1 cellular context compared by ENCODE assay signal in the genomic region with DNA sequence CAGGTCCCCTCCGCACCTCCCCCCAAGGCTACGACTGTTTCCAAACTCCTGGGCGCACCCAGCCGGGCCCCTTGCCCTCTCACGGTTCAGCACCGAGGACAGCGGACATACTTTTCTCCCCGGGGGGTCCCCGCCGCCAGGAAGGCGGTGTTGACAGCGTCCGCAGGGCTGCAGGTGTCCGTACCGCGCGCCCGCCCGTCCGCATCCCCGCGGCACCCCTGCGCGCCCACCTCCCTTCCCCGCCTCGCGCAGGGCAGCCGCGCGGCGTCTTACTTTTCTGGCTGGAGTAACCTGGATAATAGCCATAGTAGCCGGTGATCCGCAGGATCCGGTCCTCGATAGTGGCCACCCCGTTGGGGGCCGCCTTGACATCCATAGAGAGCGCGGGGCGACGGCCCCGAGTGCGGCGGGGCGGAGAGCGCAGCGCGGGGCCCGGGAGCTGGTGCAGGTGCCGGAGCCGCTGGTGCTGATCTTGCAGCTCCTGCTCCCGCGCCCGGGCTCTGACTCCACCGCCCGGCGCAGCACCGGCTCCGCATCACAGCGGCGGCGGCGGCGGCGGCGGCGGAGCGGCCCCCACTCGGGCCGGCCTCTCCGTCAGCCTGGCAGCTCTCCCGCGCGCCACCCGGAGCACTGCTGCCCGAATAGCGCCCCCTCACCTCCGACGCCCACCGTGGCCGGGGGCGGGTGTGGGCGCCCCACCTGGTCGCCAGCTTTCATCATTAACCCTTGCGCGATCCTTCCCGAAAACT.
TF ChIP-seq lines count a peak whose summit lies in the region.

A gene (minus strand): TSS at position 643 of the 749 bp plus-strand sequence.

TF ChIP-seq in H1, 55 proteins besides CTCF, POLR2A, EP300 and RAD21 (continued from another document):
- TF ChIP-seq, protein P1, sequence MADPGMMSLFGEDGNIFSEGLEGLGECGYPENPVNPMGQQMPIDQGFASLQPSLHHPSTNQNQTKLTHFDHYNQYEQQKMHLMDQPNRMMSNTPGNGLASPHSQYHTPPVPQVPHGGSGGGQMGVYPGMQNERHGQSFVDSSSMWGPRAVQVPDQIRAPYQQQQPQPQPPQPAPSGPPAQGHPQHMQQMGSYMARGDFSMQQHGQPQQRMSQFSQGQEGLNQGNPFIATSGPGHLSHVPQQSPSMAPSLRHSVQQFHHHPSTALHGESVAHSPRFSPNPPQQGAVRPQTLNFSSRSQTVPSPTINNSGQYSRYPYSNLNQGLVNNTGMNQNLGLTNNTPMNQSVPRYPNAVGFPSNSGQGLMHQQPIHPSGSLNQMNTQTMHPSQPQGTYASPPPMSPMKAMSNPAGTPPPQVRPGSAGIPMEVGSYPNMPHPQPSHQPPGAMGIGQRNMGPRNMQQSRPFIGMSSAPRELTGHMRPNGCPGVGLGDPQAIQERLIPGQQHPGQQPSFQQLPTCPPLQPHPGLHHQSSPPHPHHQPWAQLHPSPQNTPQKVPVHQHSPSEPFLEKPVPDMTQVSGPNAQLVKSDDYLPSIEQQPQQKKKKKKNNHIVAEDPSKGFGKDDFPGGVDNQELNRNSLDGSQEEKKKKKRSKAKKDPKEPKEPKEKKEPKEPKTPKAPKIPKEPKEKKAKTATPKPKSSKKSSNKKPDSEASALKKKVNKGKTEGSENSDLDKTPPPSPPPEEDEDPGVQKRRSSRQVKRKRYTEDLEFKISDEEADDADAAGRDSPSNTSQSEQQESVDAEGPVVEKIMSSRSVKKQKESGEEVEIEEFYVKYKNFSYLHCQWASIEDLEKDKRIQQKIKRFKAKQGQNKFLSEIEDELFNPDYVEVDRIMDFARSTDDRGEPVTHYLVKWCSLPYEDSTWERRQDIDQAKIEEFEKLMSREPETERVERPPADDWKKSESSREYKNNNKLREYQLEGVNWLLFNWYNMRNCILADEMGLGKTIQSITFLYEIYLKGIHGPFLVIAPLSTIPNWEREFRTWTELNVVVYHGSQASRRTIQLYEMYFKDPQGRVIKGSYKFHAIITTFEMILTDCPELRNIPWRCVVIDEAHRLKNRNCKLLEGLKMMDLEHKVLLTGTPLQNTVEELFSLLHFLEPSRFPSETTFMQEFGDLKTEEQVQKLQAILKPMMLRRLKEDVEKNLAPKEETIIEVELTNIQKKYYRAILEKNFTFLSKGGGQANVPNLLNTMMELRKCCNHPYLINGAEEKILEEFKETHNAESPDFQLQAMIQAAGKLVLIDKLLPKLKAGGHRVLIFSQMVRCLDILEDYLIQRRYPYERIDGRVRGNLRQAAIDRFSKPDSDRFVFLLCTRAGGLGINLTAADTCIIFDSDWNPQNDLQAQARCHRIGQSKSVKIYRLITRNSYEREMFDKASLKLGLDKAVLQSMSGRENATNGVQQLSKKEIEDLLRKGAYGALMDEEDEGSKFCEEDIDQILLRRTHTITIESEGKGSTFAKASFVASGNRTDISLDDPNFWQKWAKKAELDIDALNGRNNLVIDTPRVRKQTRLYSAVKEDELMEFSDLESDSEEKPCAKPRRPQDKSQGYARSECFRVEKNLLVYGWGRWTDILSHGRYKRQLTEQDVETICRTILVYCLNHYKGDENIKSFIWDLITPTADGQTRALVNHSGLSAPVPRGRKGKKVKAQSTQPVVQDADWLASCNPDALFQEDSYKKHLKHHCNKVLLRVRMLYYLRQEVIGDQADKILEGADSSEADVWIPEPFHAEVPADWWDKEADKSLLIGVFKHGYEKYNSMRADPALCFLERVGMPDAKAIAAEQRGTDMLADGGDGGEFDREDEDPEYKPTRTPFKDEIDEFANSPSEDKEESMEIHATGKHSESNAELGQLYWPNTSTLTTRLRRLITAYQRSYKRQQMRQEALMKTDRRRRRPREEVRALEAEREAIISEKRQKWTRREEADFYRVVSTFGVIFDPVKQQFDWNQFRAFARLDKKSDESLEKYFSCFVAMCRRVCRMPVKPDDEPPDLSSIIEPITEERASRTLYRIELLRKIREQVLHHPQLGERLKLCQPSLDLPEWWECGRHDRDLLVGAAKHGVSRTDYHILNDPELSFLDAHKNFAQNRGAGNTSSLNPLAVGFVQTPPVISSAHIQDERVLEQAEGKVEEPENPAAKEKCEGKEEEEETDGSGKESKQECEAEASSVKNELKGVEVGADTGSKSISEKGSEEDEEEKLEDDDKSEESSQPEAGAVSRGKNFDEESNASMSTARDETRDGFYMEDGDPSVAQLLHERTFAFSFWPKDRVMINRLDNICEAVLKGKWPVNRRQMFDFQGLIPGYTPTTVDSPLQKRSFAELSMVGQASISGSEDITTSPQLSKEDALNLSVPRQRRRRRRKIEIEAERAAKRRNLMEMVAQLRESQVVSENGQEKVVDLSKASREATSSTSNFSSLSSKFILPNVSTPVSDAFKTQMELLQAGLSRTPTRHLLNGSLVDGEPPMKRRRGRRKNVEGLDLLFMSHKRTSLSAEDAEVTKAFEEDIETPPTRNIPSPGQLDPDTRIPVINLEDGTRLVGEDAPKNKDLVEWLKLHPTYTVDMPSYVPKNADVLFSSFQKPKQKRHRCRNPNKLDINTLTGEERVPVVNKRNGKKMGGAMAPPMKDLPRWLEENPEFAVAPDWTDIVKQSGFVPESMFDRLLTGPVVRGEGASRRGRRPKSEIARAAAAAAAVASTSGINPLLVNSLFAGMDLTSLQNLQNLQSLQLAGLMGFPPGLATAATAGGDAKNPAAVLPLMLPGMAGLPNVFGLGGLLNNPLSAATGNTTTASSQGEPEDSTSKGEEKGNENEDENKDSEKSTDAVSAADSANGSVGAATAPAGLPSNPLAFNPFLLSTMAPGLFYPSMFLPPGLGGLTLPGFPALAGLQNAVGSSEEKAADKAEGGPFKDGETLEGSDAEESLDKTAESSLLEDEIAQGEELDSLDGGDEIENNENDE (IDR thresholded peaks at IDR 0.05; ENCODE audit: insufficient replicate concordance, low read length) = no peak
- TF ChIP-seq POLR2AphosphoS5 (IDR thresholded peaks at IDR 0.05; ENCODE audit: low read depth, low read length) (no peak), RNF2 (IDR thresholded peaks at IDR 0.05; ENCODE audit: borderline replicate concordance, low read depth, low read length, missing control alignments, poor library complexity, severe bottlenecking) (no peak), TEAD4 (IDR thresholded peaks at IDR 0.05; ENCODE audit: low read depth, low read length) (peak; percentile 89; the same call in 1 of the 2 replicates), NANOG (IDR thresholded peaks at IDR 0.05; ENCODE audit: insufficient read depth, low read depth, low read length, poor library complexity, severe bottlenecking) (no peak), CREB1 (IDR thresholded peaks at IDR 0.05) (0 out of 2 replicates have a peak, but pooled peaks have one; percentile 18), HDAC2 (IDR thresholded peaks at IDR 0.05; ENCODE audit: borderline replicate concordance in 1 of 2, low read depth in 2 of 2, low read length in 2 of 2) (peak; percentile 91 to 94; a peak in 3 of 4 replicates), CBX8 (IDR thresholded peaks at IDR 0.05; ENCODE audit: borderline replicate concordance, low read depth, low read length) (no peak), GABPA (IDR thresholded peaks at IDR 0.05; ENCODE audit: borderline replicate concordance, insufficient read depth, low read length) (no peak), TBP (IDR thresholded peaks at IDR 0.05; ENCODE audit: low read depth, low read length) (peak; percentile 6; the same call in 1 of the 2 replicates), CHD1 (IDR thresholded peaks at IDR 0.05; ENCODE audit: low read depth, low read length) (no peak), ASH2L (IDR thresholded peaks at IDR 0.05; ENCODE audit: low read length) (peak; percentile 89), CHD2 (IDR thresholded peaks at IDR 0.05; ENCODE audit: low read length) (peak; percentile 33; the same call in 1 of the 2 replicates), RBBP5 (IDR thresholded peaks at IDR 0.05; ENCODE audit: borderline replicate concordance, low read depth, low read length) (0 out of 2 replicates have a peak, but pooled peaks have one; percentile 10), TAF7 (optimal IDR thresholded peaks at IDR 0.05; ENCODE audit: borderline replicate concordance, low read depth, low read length) (peak; percentile 83), YY1 (IDR thresholded peaks at IDR 0.05; ENCODE audit: low read depth, low read length) (0 out of 2 replicates have a peak, but pooled peaks have one; percentile 39), EGR1 (IDR thresholded peaks at IDR 0.05; ENCODE audit: borderline replicate concordance, low read depth, low read length) (0 out of 2 replicates have a peak, but pooled peaks have one; percentile 14), SAP30 (IDR thresholded peaks at IDR 0.05; ENCODE audit: insufficient read depth, insufficient replicate concordance, low read length) (peak; percentile 40), TCF12 (IDR thresholded peaks at IDR 0.05; ENCODE audit: low read depth, low read length) (0 out of 2 replicates have a peak, but pooled peaks have one; percentile 61)
- TF ChIP-seq, protein P2, sequence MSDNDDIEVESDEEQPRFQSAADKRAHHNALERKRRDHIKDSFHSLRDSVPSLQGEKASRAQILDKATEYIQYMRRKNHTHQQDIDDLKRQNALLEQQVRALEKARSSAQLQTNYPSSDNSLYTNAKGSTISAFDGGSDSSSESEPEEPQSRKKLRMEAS (IDR thresholded peaks at IDR 0.05) = peak; percentile 61; the same call in 1 of the 2 replicates
